In the genomic region with DNA sequence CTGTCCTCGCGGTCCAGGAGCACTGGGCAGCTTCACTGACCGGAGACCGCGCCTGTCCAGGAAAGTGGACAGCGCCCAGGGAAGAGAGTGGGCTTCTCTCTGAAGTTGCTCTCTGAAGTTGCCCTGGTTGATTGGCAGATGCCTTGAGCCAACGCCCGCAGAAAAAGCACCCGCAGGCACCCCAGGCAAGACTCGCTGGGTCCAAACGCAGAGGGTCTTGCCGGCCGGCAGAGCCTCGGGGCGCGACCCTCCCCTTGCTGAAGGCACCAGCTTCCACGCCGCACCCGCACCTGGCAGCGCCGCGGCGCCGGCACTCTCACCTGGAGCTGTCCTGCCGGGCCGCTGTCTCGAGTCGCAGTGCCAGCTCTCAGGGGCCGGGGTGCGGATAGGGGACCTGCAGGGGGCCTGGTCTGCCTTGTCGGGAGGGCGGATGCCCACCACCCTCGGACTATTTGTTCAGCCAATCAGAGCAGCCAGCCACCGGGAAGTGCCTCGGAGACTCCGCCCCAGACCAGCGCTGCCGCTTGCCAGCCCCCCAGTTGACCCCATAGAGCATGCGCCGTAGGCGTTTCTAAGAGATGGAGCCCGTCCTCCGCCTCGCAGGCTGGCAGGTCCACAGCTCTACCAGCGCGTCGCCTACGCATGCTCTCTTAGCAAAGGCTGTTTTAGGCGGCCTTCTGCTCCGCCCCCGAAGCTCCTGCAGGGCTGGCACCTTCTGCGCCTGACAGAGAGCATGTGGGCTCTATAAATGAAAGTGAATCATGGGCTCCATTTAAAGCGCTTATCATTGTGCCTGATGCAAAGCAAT, we compare ENCODE assay signal across 8 cellular contexts. TPM values are rescaled to one million over a fixed set of nuclear protein-coding genes. Genes with fewer than 3 reads are reported as not detected.
DNase-seq lines count a peak whose midpoint lies in the region; ATAC-seq, FAIRE-seq and TF ChIP-seq lines count a peak whose summit lies in the region.

A gene (minus strand): TSS at position 359 of the 808 bp plus-strand sequence. CDS start 4,127 bp downstream, outside the sequence.

- H3K4me1 ChIP-seq in pancreas (peaks cover 0 to 7% (median 0%) of the 10 kb centered on the region in 3 donors), tibial artery (peaks cover 0 to 11% (median 7%) of the 10 kb centered on the region in 4 donors)

- FAIRE-seq in pancreas (lab: Jason Lieb, UNC), result peak; percentile 91

- H3K27me3 ChIP-seq in pancreas (no peaks in the 10 kb centered on the region), tibial artery (no peaks in the 10 kb centered on the region)

- H3K27ac ChIP-seq in pancreas, result peak within 1 kb of the TSS; percentile 52 to 81 (median 70)
- peak within 1 kb of the TSS; percentile 84 to 89 for H3K27ac ChIP-seq in tibial artery

- H3K4me3 ChIP-seq in GM12864 (ENCODE audit: low read depth, low read length) (peak within 1 kb of the TSS; percentile 78), pancreas (peak within 1 kb of the TSS; percentile 84 to 94 (median 88)), tibial artery (peak within 1 kb of the TSS; percentile 93 to 94)

- WGBS in pancreas, 2 donors, result 0 to 1% methylated on average over 51 to 53 of the region's 53 CpGs

- no peaks in the 10 kb centered on the region for H3K9me3 ChIP-seq in pancreas
- H3K9me3 ChIP-seq in tibial artery, result no peaks in the 10 kb centered on the region

- intact Hi-C loops in Right ventricle myocardium inferior (cut with DNase I), result no loop called here
- intact Hi-C loops in pancreas (cut with DNase I), result loop anchor here in 1 of 3 donors (10.0 kb wide), 1 partner anchor 313 kb away; no protein-coding TSS in a partner anchor
- intact Hi-C loops in tibial artery (cut with DNase I; ENCODE audit: low total_unique reads), result loop anchor here (10.0 kb wide), 1 partner anchor 453 kb away; a partner anchor contains a TSS

- DNase-seq in GM12864 (ENCODE audit: low read depth) (peak; percentile 95), NCI-H1417 (lab: John Stamatoyannopoulos, UW) (peak; percentile 87 to 97 (median 90)), SW 1271 (lab: John Stamatoyannopoulos, UW) (peak; percentile 86 to 95), Right ventricle myocardium inferior (ENCODE audit: missing footprints) (peak; percentile 96), pancreas (peak; percentile 92 to 97 (median 96)), tibial artery (peak; percentile 95 to 98)
- peak; percentile 92 for DNase-seq in activated naive CD8-positive, alpha-beta T cell treated with anti-CD3 and anti-CD28 coated beads, Interleukin-2, amount 50 U/mL, for 16 hours (ENCODE audit: low read depth, low spot score)

- TF ChIP-seq CTCF in GM12864 (IDR thresholded peaks at IDR 0.05; ENCODE audit: low read depth, low read length, missing control alignments), result no peak
- no peak for TF ChIP-seq CTCF in pancreas (IDR thresholded peaks at IDR 0.05)
- peak in 1 of 2 experiments; percentile 6 for TF ChIP-seq CTCF in tibial artery (IDR thresholded peaks at IDR 0.05)

- H3K36me3 ChIP-seq in pancreas (no peaks in the 10 kb centered on the region), tibial artery (no peaks in the 10 kb centered on the region)

- ATAC-seq in HG02759 (IDR thresholded peaks at IDR 0.05; ENCODE audit: unreplicated experiment), result peak; percentile 98
- peak; percentile 99 for ATAC-seq in Right ventricle myocardium inferior
- ATAC-seq in pancreas, result peak; percentile 98 to 99 (median 98)

RNA-seq across cellular contexts. Expression of the gene that starts here (rescaled TPM):
- total RNA-seq in Right ventricle myocardium inferior (19.3 TPM), pancreas (10 to 100 TPM; 11.7 to 52.6 (median 17.6) TPM)
- polyA plus RNA-seq in pancreas, result 10 to 100 TPM in 1 of 2 donors, 1 to 10 TPM in 1; 4.7 to 18.1 TPM

Comparison
In these comparisons a context has a peak if more than half of its experiments do, and no peak if none do; other contexts are left out.
1. Peak in every context shown above with its lines: DNase-seq, ATAC-seq, H3K4me3 ChIP-seq and H3K27ac ChIP-seq.